Comparison of ENCODE assay signal across 18 cellular contexts in genomic region chr14:92470215-92470614, GRCh38. TPM values are rescaled to one million over a fixed set of nuclear protein-coding genes. Genes with fewer than 3 reads are reported as not detected.
DNase-seq lines count a peak whose midpoint lies in the region; FAIRE-seq and TF ChIP-seq lines count a peak whose summit lies in the region.
"Had no signal": no experiment of that assay in that cellular context is flagged by ENCODE, and none has a peak within 500 bp of the region (broad histone marks: within the 10 kb centered on the region; RNA-seq: fewer than 3 reads in every experiment).

No MANE protein-coding gene starts in this region.

- no peaks in the 10 kb centered on the region for H3K27me3 Mint-ChIP-seq in MCF 10A (ENCODE audit: insufficient read depth, unreplicated experiment)

- no peak overlapping the region for H3K27ac Mint-ChIP-seq in MCF 10A (ENCODE audit: low read depth, unreplicated experiment)
- H3K27ac Mint-ChIP-seq: mesothelial cell of epicardium had no signal

- no peak for TF ChIP-seq POLR2A in breast epithelium (IDR thresholded peaks at IDR 0.05)

- POLR2A ChIA-PET in MCF 10A (lab: Yijun Ruan, JAX), result interaction anchor here (1.2 kb wide), 1 partner anchor 71 kb away, joined by 3 read pairs; no protein-coding TSS in a partner anchor
- POLR2A ChIA-PET in RWPE1 (lab: Yijun Ruan, JAX; ENCODE audit: low non-redundant PET), result no interaction called here

- H3K4me3 ChIP-seq in breast epithelium (no peak overlapping the region), fibroblast of mammary gland (ENCODE audit: control insufficient read depth, low read depth, low read length) (no peak overlapping the region), kidney (ENCODE audit: low read length in 2 of 2) (no peak overlapping the region)
- H3K4me3 ChIP-seq: colonic mucosa, SJSA1, testis had no signal

- H3K27me3 ChIP-seq in breast epithelium, result no peaks in the 10 kb centered on the region
- H3K27me3 ChIP-seq: colonic mucosa, SJSA1, testis had no signal

- peaks cover 38% of the 10 kb centered on the region for H3K4me1 Mint-ChIP-seq in MCF 10A (ENCODE audit: insufficient read depth, unreplicated experiment)

- no peak overlapping the region for H3K4me3 Mint-ChIP-seq in MCF 10A (ENCODE audit: unreplicated experiment)
- H3K4me3 Mint-ChIP-seq: mesothelial cell of epicardium had no signal

- H3K9me3 Mint-ChIP-seq in MCF 10A (ENCODE audit: unreplicated experiment), result no peaks in the 10 kb centered on the region

- no peak overlapping the region for H3K9ac ChIP-seq in kidney (ENCODE audit: low read length in 2 of 2)
- H3K9ac ChIP-seq: parathyroid adenoma had no signal

- peaks cover 9 to 12% of the 10 kb centered on the region in 2 donors for H3K9me3 ChIP-seq in breast epithelium
- peaks cover 5 to 12% of the 10 kb centered on the region in 2 donors for H3K9me3 ChIP-seq in kidney (ENCODE audit: control insufficient read depth in 1 of 2, low read length in 2 of 2)
- H3K9me3 ChIP-seq: colonic mucosa, SJSA1, testis had no signal

- CTCF ChIA-PET in MCF 10A (lab: Yijun Ruan, JAX) (no interaction called here), RWPE1 (lab: Yijun Ruan, JAX) (no interaction called here)

- intact Hi-C loops in MCF 10A (cut with micrococcal nuclease), result no loop called here
- intact Hi-C loops in breast epithelium (cut with DNase I; ENCODE audit: low total_unique reads), result loop anchor here (1.0 to 10.0 kb wide), 2 partner anchors 23 to 55 kb away; no protein-coding TSS in a partner anchor
- intact Hi-C loops in kidney (cut with DNase I), result no loop called here

- DNase-seq in MCF 10A (ENCODE audit: unreplicated experiment) (peak; percentile 17), breast epithelium (ENCODE audit: low spot score in 2 of 2) (no peak), RWPE1 (ENCODE audit: low spot score) (peak; percentile 83), fibroblast of mammary gland (ENCODE audit: low read depth) (peak; percentile 97), AML-193 (lab: John Stamatoyannopoulos, UW) (no peak), kidney (no peak), NCI-H2107 treated with DMSO at 0.1 percent for 48 hours (lab: John Stamatoyannopoulos, UW; ENCODE audit: unreplicated experiment) (no peak)
- no peak for DNase-seq in activated CD4-positive, CD25-positive, alpha-beta regulatory T cell treated with anti-CD3 and anti-CD28 coated beads, Interleukin-2, amount 50 U/mL, for 72 hours
- DNase-seq: colonic mucosa; Karpas-422; NCI-H187; NK-92 treated with Interleukin-12 subunit alpha and Interleukin-12 subunit beta, amount 100 ng/mL, for 24 hours; testis had no signal

- no peak overlapping the region for H3K27ac ChIP-seq in breast epithelium
- no peak overlapping the region for H3K27ac ChIP-seq in RWPE1
- H3K27ac ChIP-seq in kidney (ENCODE audit: low read depth in 2 of 2, low read length in 2 of 2), result no peak overlapping the region
- H3K27ac ChIP-seq: colonic mucosa, parathyroid adenoma, SJSA1, testis had no signal

- no peak for FAIRE-seq in kidney (lab: Jason Lieb, UNC)
- FAIRE-seq: A204.1, GM12892 had no signal

- TF ChIP-seq CTCF in MCF 10A (IDR thresholded peaks at IDR 0.05; ENCODE audit: unreplicated experiment), result no peak
- TF ChIP-seq CTCF in breast epithelium (IDR thresholded peaks at IDR 0.05), result no peak
- no peak for TF ChIP-seq CTCF in RWPE1 (conservative IDR thresholded peaks at IDR 0.05; ENCODE audit: low read depth)
- TF ChIP-seq CTCF in fibroblast of mammary gland (conservative IDR thresholded peaks at IDR 0.05; ENCODE audit: control insufficient read depth, insufficient read depth, low read depth, low read length), result no peak
- TF ChIP-seq CTCF in kidney (IDR thresholded peaks at IDR 0.05; ENCODE audit: borderline replicate concordance, extremely low read depth, insufficient read depth), result no peak

- H3K36me3 Mint-ChIP-seq in MCF 10A (ENCODE audit: insufficient read depth, unreplicated experiment), result no peaks in the 10 kb centered on the region
- H3K36me3 Mint-ChIP-seq: mesothelial cell of epicardium had no signal

- no TSS peak for BruUV-seq in MCF 10A (replicated peaks; lab: Mats Ljungman, UMichigan)

- H3K36me3 ChIP-seq in breast epithelium (no peaks in the 10 kb centered on the region), kidney (ENCODE audit: control insufficient read depth in 1 of 2, insufficient read depth in 2 of 2, low read length in 2 of 2) (no peaks in the 10 kb centered on the region)
- H3K36me3 ChIP-seq: colonic mucosa, SJSA1 had no signal

- H3K4me1 ChIP-seq in breast epithelium (peaks cover 0 to 9% of the 10 kb centered on the region in 2 donors), kidney (ENCODE audit: control insufficient read depth in 1 of 2, insufficient read depth in 1 of 2, low read depth in 1 of 2, low read length in 2 of 2) (no peaks in the 10 kb centered on the region)
- H3K4me1 ChIP-seq: colonic mucosa, SJSA1 had no signal

RNA-seq across cellular contexts. Expression of gene RIN3, which starts 43.4 kb away (rescaled TPM):
- total RNA-seq in MCF 10A (2022) (14.2 and 19.3 TPM in 2 replicates), breast epithelium (10 to 100 TPM; 10.7 to 19.7 (median 12.1) TPM), kidney (30.4 TPM)
- 7.1 TPM for polyA plus RNA-seq in kidney (ENCODE audit: insufficient read depth, low read depth, low replicate concordance)

Comparison
In these comparisons a context has a peak if more than half of its experiments do, and no peak if none do; other contexts are left out.
1. DNase-seq: peak in MCF 10A (single experiment), RWPE1 (single experiment) and fibroblast of mammary gland (single experiment); none in breast epithelium (0 of 2), AML-193 (0 of 2), activated CD4-positive, CD25-positive, alpha-beta regulatory T cell treated with anti-CD3 and anti-CD28 coated beads, Interleukin-2, amount 50 U/mL, for 72 hours (single experiment), kidney (single experiment) and NCI-H2107 treated with DMSO at 0.1 percent for 48 hours (single experiment).